In genomic region chr1:37306871-37307270, GRCh38 we compare ENCODE assay signal across 15 cellular contexts.
DNase-seq lines count a peak whose midpoint lies in the region; ATAC-seq, FAIRE-seq and TF ChIP-seq lines count a peak whose summit lies in the region.
"Had no signal": no experiment of that assay in that cellular context is flagged by ENCODE, and none has a peak within 500 bp of the region (broad histone marks: within the 10 kb centered on the region; RNA-seq: fewer than 3 reads in every experiment).

No MANE protein-coding gene starts in this region.

- no peaks in the 10 kb centered on the region for H3K79me1 ChIP-seq in IMR-90 (ENCODE audit: low read depth in 1 of 2, low read length in 2 of 2)

- H2BK15ac ChIP-seq in IMR-90 (ENCODE audit: low read depth, low read length): no peak overlapping the region

- no peaks in the 10 kb centered on the region for H3K4me1 ChIP-seq in IMR-90 (ENCODE audit: control insufficient read depth, insufficient read depth, low read length)
- H3K4me1 ChIP-seq: HAP-1 had no signal

- H2BK5ac ChIP-seq in IMR-90 (ENCODE audit: low read depth, low read length, poor library complexity, severe bottlenecking): no peak overlapping the region

- H3K9me1 ChIP-seq in IMR-90 (ENCODE audit: insufficient read depth, low read length): no peaks in the 10 kb centered on the region

- H3K4me1 Mint-ChIP-seq in activated CD4-positive, alpha-beta memory T cell treated with anti-CD3 and anti-CD28 coated beads, Interleukin-2, amount 10 ng/mL, durations not matched to agents 7 days and 5 days: no peaks in the 10 kb centered on the region
- H3K4me1 Mint-ChIP-seq: CD4-positive, alpha-beta memory T cell had no signal

- no peak for DNase-seq in IMR-90
- no peak for DNase-seq in bronchial epithelial cell (ENCODE audit: low read depth)
- DNase-seq in posterior vena cava (ENCODE audit: low spot score): peak; percentile 70
- DNase-seq in HCEC 1CT: no peak
- DNase-seq in activated CD4-positive, alpha-beta memory T cell treated with anti-CD3 and anti-CD28 coated beads, Interleukin-2, amount 10 ng/mL, durations not matched to agents 7 days and 5 days: no peak
- no peak for DNase-seq in DMS153 treated with DMSO at 0.1 percent for 48 hours (lab: John Stamatoyannopoulos, UW; ENCODE audit: unreplicated experiment)
- DNase-seq: C1 segment of cervical spinal cord; Calu3; CD4-positive, alpha-beta memory T cell; DND-41; GOT3 had no signal

- no peak overlapping the region for H4K5ac ChIP-seq in IMR-90 (ENCODE audit: low read depth, low read length)

- H3K9ac ChIP-seq in IMR-90 (ENCODE audit: low read depth, low read length): no peak overlapping the region

- peaks cover 6% of the 10 kb centered on the region for H3K27me3 Mint-ChIP-seq in activated CD4-positive, alpha-beta memory T cell treated with anti-CD3 and anti-CD28 coated beads, Interleukin-2, amount 10 ng/mL, durations not matched to agents 7 days and 5 days

- peak; percentile 18 for FAIRE-seq in bronchial epithelial cell (lab: Jason Lieb, UNC)
- FAIRE-seq: G401.6, GM12892, H54 had no signal

- no peak overlapping the region for H3K27ac Mint-ChIP-seq in activated CD4-positive, alpha-beta memory T cell treated with anti-CD3 and anti-CD28 coated beads, Interleukin-2, amount 10 ng/mL, durations not matched to agents 7 days and 5 days
- H3K27ac Mint-ChIP-seq: CD4-positive, alpha-beta memory T cell had no signal

- no peak overlapping the region for H2BK120ac ChIP-seq in IMR-90 (ENCODE audit: low read depth, low read length)

- in situ Hi-C loops in IMR-90 (cut with MboI; ENCODE audit: low sequenced_read_pairs): loop anchor here (25.0 kb wide), 1 partner anchor 720 kb away; no protein-coding TSS in a partner anchor

- H3K56ac ChIP-seq in IMR-90 (ENCODE audit: extremely low read depth, insufficient read depth, low read length): no peak overlapping the region

- TF ChIP-seq RAD21 in IMR-90 (IDR thresholded peaks at IDR 0.05; ENCODE audit: low read length): no peak

- no TSS peak for BruUV-seq in IMR-90 (replicated peaks; lab: Mats Ljungman, UMichigan)

- no peaks in the 10 kb centered on the region for H3K9me3 ChIP-seq in IMR-90 (ENCODE audit: control insufficient read depth, insufficient read depth, low read length)
- H3K9me3 ChIP-seq: HAP-1 had no signal

- TF ChIP-seq CTCF in IMR-90 (conservative IDR thresholded peaks at IDR 0.05; ENCODE audit: low read depth, low read length) (no peak), bronchial epithelial cell (IDR thresholded peaks at IDR 0.05; ENCODE audit: insufficient read depth, low read length, severe bottlenecking) (no peak)

- H3K4ac ChIP-seq in IMR-90 (ENCODE audit: low read depth, low read length): no peak overlapping the region

- POLR2A ChIA-PET in IMR-90 (lab: Charles Lee; ENCODE audit: unreplicated experiment): no interaction called here
- POLR2A ChIA-PET in activated CD4-positive, alpha-beta memory T cell treated with anti-CD3 and anti-CD28 coated beads, Interleukin-2, amount 10 ng/mL, durations not matched to agents 7 days and 5 days (lab: Charles Lee): no interaction called here

- CTCF ChIA-PET in IMR-90 (lab: Yijun Ruan, JAX): no interaction called here
- CTCF ChIA-PET in activated CD4-positive, alpha-beta memory T cell treated with anti-CD3 and anti-CD28 coated beads, Interleukin-2, amount 10 ng/mL, durations not matched to agents 7 days and 5 days (lab: Charles Lee): no interaction called here

- H3K9me3 Mint-ChIP-seq in activated CD4-positive, alpha-beta memory T cell treated with anti-CD3 and anti-CD28 coated beads, Interleukin-2, amount 10 ng/mL, durations not matched to agents 7 days and 5 days: no peaks in the 10 kb centered on the region
- H3K9me3 Mint-ChIP-seq: CD4-positive, alpha-beta memory T cell had no signal

- H3K36me3 ChIP-seq in IMR-90 (ENCODE audit: control insufficient read depth, insufficient read depth, low read length): no peaks in the 10 kb centered on the region
- H3K36me3 ChIP-seq in bronchial epithelial cell (ENCODE audit: control insufficient read depth, insufficient read depth, low read length): no peaks in the 10 kb centered on the region
- H3K36me3 ChIP-seq: HAP-1 had no signal

- intact Hi-C loops in IMR-90 (cut with micrococcal nuclease): no loop called here
- intact Hi-C loops in posterior vena cava (cut with DNase I): no loop called here

- no peak overlapping the region for H2BK20ac ChIP-seq in IMR-90 (ENCODE audit: low read depth, low read length)

- no peak overlapping the region for H3K27ac ChIP-seq in IMR-90 (ENCODE audit: insufficient read depth, low read length)

- H3K36me3 Mint-ChIP-seq in activated CD4-positive, alpha-beta memory T cell treated with anti-CD3 and anti-CD28 coated beads, Interleukin-2, amount 10 ng/mL, durations not matched to agents 7 days and 5 days (ENCODE audit: low read depth): no peaks in the 10 kb centered on the region
- H3K36me3 Mint-ChIP-seq: CD4-positive, alpha-beta memory T cell had no signal

- H2AFZ ChIP-seq in IMR-90 (replicated peaks; ENCODE audit: low read length, poor library complexity): no peak overlapping the region

- H3K18ac ChIP-seq in IMR-90 (ENCODE audit: low read depth, low read length): no peak overlapping the region

- ATAC-seq in IMR-90 (ENCODE audit: low read depth): no peak

- peak overlapping the region; percentile 42 for H2AK9ac ChIP-seq in IMR-90 (replicated peaks; ENCODE audit: low read depth, low read length, poor library complexity)

- no peak overlapping the region for H4K8ac ChIP-seq in IMR-90 (ENCODE audit: low read depth in 2 of 2, low read length in 2 of 2)

- no peak overlapping the region for H3K4me2 ChIP-seq in IMR-90 (ENCODE audit: low read depth, low read length)

- dilution Hi-C loops in IMR-90 (cut with HindIII; ENCODE audit: low sequenced_read_pairs, unreplicated experiment): no loop called here

- H2AK5ac ChIP-seq in IMR-90 (ENCODE audit: low read depth, low read length): no peak overlapping the region

- no peak overlapping the region for H3K14ac ChIP-seq in IMR-90 (replicated peaks; ENCODE audit: low read depth, low read length)

- H3K27me3 ChIP-seq in IMR-90 (ENCODE audit: control insufficient read depth, insufficient read depth, low read length): no peaks in the 10 kb centered on the region
- H3K27me3 ChIP-seq in bronchial epithelial cell (ENCODE audit: control insufficient read depth, insufficient read depth, low read length): no peaks in the 10 kb centered on the region

- no peak overlapping the region for H4K91ac ChIP-seq in IMR-90 (ENCODE audit: insufficient read depth, low read depth, low read length)

- no peak overlapping the region for H3K4me3 ChIP-seq in IMR-90 (ENCODE audit: insufficient read depth, low read depth, low read length)
- no peak overlapping the region for H3K4me3 ChIP-seq in bronchial epithelial cell (ENCODE audit: low read depth, low read length)
- H3K4me3 ChIP-seq: HAP-1 had no signal

- no peak overlapping the region for H3K23ac ChIP-seq in IMR-90 (ENCODE audit: low read depth, low read length)

- TF ChIP-seq POLR2A in IMR-90 (IDR thresholded peaks at IDR 0.05; ENCODE audit: low read depth, low read length): no peak

- WGBS in IMR-90 (ENCODE audit: extremely low coverage in 2 of 2, insufficient read length in 1 of 2), 2 experiments: 28% methylated on average over 3 of the region's 11 CpGs; no CpG with 5 or more reads in 1 of the 2 experiments

- H3K4me3 Mint-ChIP-seq in activated CD4-positive, alpha-beta memory T cell treated with anti-CD3 and anti-CD28 coated beads, Interleukin-2, amount 10 ng/mL, durations not matched to agents 7 days and 5 days: no peak overlapping the region
- H3K4me3 Mint-ChIP-seq: CD4-positive, alpha-beta memory T cell had no signal

- no peaks in the 10 kb centered on the region for H4K20me1 ChIP-seq in IMR-90 (ENCODE audit: insufficient read depth, low read length)

TF ChIP-seq in IMR-90, 13 proteins besides CTCF, POLR2A, EP300 and RAD21:
- TF ChIP-seq SMC3 (IDR thresholded peaks at IDR 0.05; ENCODE audit: low read depth, low read length) (no peak), BHLHE40 (IDR thresholded peaks at IDR 0.05; ENCODE audit: low read depth, low read length) (no peak), NFE2L2 (IDR thresholded peaks at IDR 0.05; ENCODE audit: low read depth, low read length) (no peak), RFX5 (IDR thresholded peaks at IDR 0.05; ENCODE audit: low read depth, low read length) (no peak), FOS (IDR thresholded peaks at IDR 0.05; ENCODE audit: low read depth, low read length) (no peak)
- TF ChIP-seq, protein P1, sequence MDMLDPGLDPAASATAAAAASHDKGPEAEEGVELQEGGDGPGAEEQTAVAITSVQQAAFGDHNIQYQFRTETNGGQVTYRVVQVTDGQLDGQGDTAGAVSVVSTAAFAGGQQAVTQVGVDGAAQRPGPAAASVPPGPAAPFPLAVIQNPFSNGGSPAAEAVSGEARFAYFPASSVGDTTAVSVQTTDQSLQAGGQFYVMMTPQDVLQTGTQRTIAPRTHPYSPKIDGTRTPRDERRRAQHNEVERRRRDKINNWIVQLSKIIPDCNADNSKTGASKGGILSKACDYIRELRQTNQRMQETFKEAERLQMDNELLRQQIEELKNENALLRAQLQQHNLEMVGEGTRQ (IDR thresholded peaks at IDR 0.05; ENCODE audit: low read depth, low read length): no peak
TF ChIP-seq in IMR-90: peak in this region for 0.
